ENCODE assay signal across 1 cellular context in genomic region chr13:29589234-29589633, GRCh38.
TF ChIP-seq lines count a peak whose summit lies in the region.

No MANE protein-coding gene starts in this region.

TF ChIP-seq in K562, 482 proteins besides CTCF, POLR2A, EP300 and RAD21 (continued from another document):
- TF ChIP-seq DEAF1 (CRISPR knock-in tag; IDR thresholded peaks at IDR 0.05) (no peak), POLR2G (IDR thresholded peaks at IDR 0.05; ENCODE audit: low read depth, low read length) (peak; percentile 52; the same call in 1 of the 2 replicates)
